ENCODE assay signal across 24 cellular contexts in genomic region chr20:5544175-5544574, GRCh38.
"Had no signal": no experiment of that assay in that cellular context is flagged by ENCODE, and none has a peak within 500 bp of the region (broad histone marks: within the 10 kb centered on the region; RNA-seq: fewer than 3 reads in every experiment).

No MANE protein-coding gene starts in this region.

- ATAC-seq: gastrocnemius medialis; heart right ventricle; mucosa of descending colon; pancreas; right cardiac atrium; stimulated activated naive CD8-positive, alpha-beta T cell treated with anti-CD3 and anti-CD28 coated beads, Interleukin-15, Interleukin-2, amounts not matched to agents 100 U/mL and 50 U/mL, for 24 hours had no signal

- H3K4me3 ChIP-seq: esophagus muscularis mucosa, gastrocnemius medialis, heart right ventricle, mucosa of descending colon, pancreas, suprapubic skin, thyroid gland had no signal

- H3K9me3 Mint-ChIP-seq: nephron, type B pancreatic cell had no signal

- H3K4me3 Mint-ChIP-seq: nephron, type B pancreatic cell had no signal

- H3K27ac Mint-ChIP-seq: nephron, progenitor cell of endocrine pancreas, type B pancreatic cell had no signal

- FAIRE-seq: endometrium, islet of Langerhans, pancreas, small intestine, urothelium cell line had no signal

- H3K4me1 ChIP-seq: esophagus muscularis mucosa, gastrocnemius medialis, pancreas, suprapubic skin, thyroid gland had no signal

- H3K4me1 Mint-ChIP-seq: nephron had no signal

- DNase-seq: cortex of kidney; effector memory CD4-positive, alpha-beta T cell; gastrocnemius medialis; heart right ventricle; hypothalamus; kidney glomerular epithelial cell; mammary epithelial cell; mucosa of descending colon; occipital lobe; pancreas; right cardiac atrium; small intestine; stimulated activated CD4-positive, alpha-beta T cell treated with anti-CD3 and anti-CD28 coated beads, Interleukin-12 subunit alpha, Interleukin-12 subunit beta, amount 100 ng/mL, for 4 hours; stimulated activated naive CD8-positive, alpha-beta T cell treated with anti-CD3 and anti-CD28 coated beads, Interleukin-15, Interleukin-2, amounts not matched to agents 100 U/mL and 50 U/mL, for 24 hours; thyroid gland had no signal

- H3K27ac ChIP-seq: epithelial cell of prostate, esophagus muscularis mucosa, gastrocnemius medialis, heart right ventricle, pancreas, suprapubic skin, thyroid gland had no signal

- H3K9me3 ChIP-seq: esophagus muscularis mucosa, gastrocnemius medialis, heart right ventricle, mucosa of descending colon, pancreas, suprapubic skin, thyroid gland had no signal

- H3K27me3 ChIP-seq: esophagus muscularis mucosa, gastrocnemius medialis, heart right ventricle, pancreas, suprapubic skin, thyroid gland had no signal

- H3K27me3 Mint-ChIP-seq: progenitor cell of endocrine pancreas, type B pancreatic cell had no signal
